Comparison of ENCODE assay signal across 12 cellular contexts in genomic region chr6:122511193-122511924, GRCh38. TPM values are rescaled to one million over a fixed set of nuclear protein-coding genes. Genes with fewer than 3 reads are reported as not detected.
DNase-seq lines count a peak whose midpoint lies in the region; ATAC-seq and TF ChIP-seq lines count a peak whose summit lies in the region.
"Had no signal": no experiment of that assay in that cellular context is flagged by ENCODE, and none has a peak within 500 bp of the region (broad histone marks: within the 10 kb centered on the region; RNA-seq: fewer than 3 reads in every experiment).

No MANE protein-coding gene starts in this region.

- H3F3A ChIP-seq in GM23338 (replicated peaks; ENCODE audit: low read depth) (no peaks in the 10 kb centered on the region), PC-9 (ENCODE audit: insufficient read depth, low read depth) (no peaks in the 10 kb centered on the region)

- H3K27me3 ChIP-seq in BE2C (no peaks in the 10 kb centered on the region), GM23338 (ENCODE audit: insufficient read depth) (no peaks in the 10 kb centered on the region), PC-9 (ENCODE audit: insufficient read depth, low read depth) (no peaks in the 10 kb centered on the region)
- H3K27me3 ChIP-seq: BLaER1 had no signal

- H3K9me3 Mint-ChIP-seq in GM23338 (peaks cover 9% of the 10 kb centered on the region), neural crest cell (peaks cover 11% of the 10 kb centered on the region)

- BruUV-seq in PC-9 (replicated peaks; lab: Mats Ljungman, UMichigan) = no TSS peak

- H3K79me2 ChIP-seq in GM23338 (replicated peaks; ENCODE audit: insufficient read depth) (peaks cover 100% of the 10 kb centered on the region), PC-9 (ENCODE audit: low read depth) (no peaks in the 10 kb centered on the region)

- H3K9me2 ChIP-seq in GM23338 (ENCODE audit: insufficient read depth) (no peaks in the 10 kb centered on the region), PC-9 (ENCODE audit: insufficient read depth) (no peaks in the 10 kb centered on the region)

- DNase-seq in BE2C (peak; percentile 24), GM23338 (ENCODE audit: low spot score) (no peak), PC-9 (no peak), neural crest cell (ENCODE audit: low read depth, low spot score) (no peak), CD1c-positive myeloid dendritic cell (ENCODE audit: extremely low spot score) (no peak), GOT3 (lab: John Stamatoyannopoulos, UW) (no peak), NOMO-1 (lab: John Stamatoyannopoulos, UW; ENCODE audit: unreplicated experiment in 2 of 2) (no peak)
- DNase-seq: CD4-positive, CD25-positive, alpha-beta regulatory T cell; DMS53; H7 had no signal

- H3K27me3 Mint-ChIP-seq in GM23338 (ENCODE audit: insufficient read depth, low read depth, poor library complexity) (no peaks in the 10 kb centered on the region), neural crest cell (ENCODE audit: low read depth) (no peaks in the 10 kb centered on the region)

- H3K36me3 ChIP-seq in BE2C (no peaks in the 10 kb centered on the region), GM23338 (ENCODE audit: insufficient read depth) (peaks cover 22% of the 10 kb centered on the region), PC-9 (ENCODE audit: low read depth) (no peaks in the 10 kb centered on the region)
- H3K36me3 ChIP-seq: BLaER1 had no signal

- no peak overlapping the region for H3K27ac ChIP-seq in GM23338 (ENCODE audit: low read depth)
- no peak overlapping the region for H3K27ac ChIP-seq in PC-9
- H3K27ac ChIP-seq: A549, BLaER1 had no signal

- H3K27ac Mint-ChIP-seq in GM23338 (peak overlapping the region; percentile 49; the same call in 1 of the 2 replicates), neural crest cell (ENCODE audit: unreplicated experiment) (peak overlapping the region; percentile 71)
- H3K27ac Mint-ChIP-seq: CD4-positive, CD25-positive, alpha-beta regulatory T cell had no signal

- TF ChIP-seq CTCF in BE2C (IDR thresholded peaks at IDR 0.05; ENCODE audit: low read depth, low read length) (no peak), GM23338 (conservative IDR thresholded peaks at IDR 0.05; ENCODE audit: low read depth in 2 of 2) (no peak), PC-9 (conservative IDR thresholded peaks at IDR 0.05) (no peak), neural crest cell (conservative IDR thresholded peaks at IDR 0.05) (no peak)

- intact Hi-C loops in PC-9 (cut with micrococcal nuclease; ENCODE audit: unreplicated experiment) = no loop called here

- no peak overlapping the region for H2AFZ ChIP-seq in GM23338
- H2AFZ ChIP-seq in PC-9 = peak overlapping the region; percentile 39

- H3K4me1 Mint-ChIP-seq in GM23338 (peaks cover 2% of the 10 kb centered on the region; the same call in 2 of the 3 replicates), neural crest cell (no peaks in the 10 kb centered on the region)

- H3K4me2 ChIP-seq in GM23338 = no peak overlapping the region
- H3K4me2 ChIP-seq in PC-9 = no peak overlapping the region
- H3K4me2 ChIP-seq: A549, BLaER1 had no signal

- no peak overlapping the region for H3K4me3 Mint-ChIP-seq in GM23338
- H3K4me3 Mint-ChIP-seq in neural crest cell = no peak overlapping the region
- H3K4me3 Mint-ChIP-seq: CD4-positive, CD25-positive, alpha-beta regulatory T cell had no signal

- H3K9me3 ChIP-seq in BE2C (no peaks in the 10 kb centered on the region), PC-9 (ENCODE audit: insufficient read depth, low read depth) (peaks cover 6% of the 10 kb centered on the region)
- H3K9me3 ChIP-seq: A549 had no signal

- H3K36me3 Mint-ChIP-seq in GM23338 (ENCODE audit: low read depth) (peaks cover 84% of the 10 kb centered on the region), neural crest cell (ENCODE audit: low read depth) (peaks cover 55% of the 10 kb centered on the region)

- peak overlapping the region; percentile 15 for H3K4me3 ChIP-seq in BE2C (ENCODE audit: low read depth, low read length)
- no peak overlapping the region for H3K4me3 ChIP-seq in GM23338
- H3K4me3 ChIP-seq in PC-9 = no peak overlapping the region
- H3K4me3 ChIP-seq: A549, BLaER1 had no signal

- POLR2A ChIA-PET in PC-9 (lab: Charles Lee; ENCODE audit: unreplicated experiment) = no interaction called here

- ATAC-seq in GM23338 = no peak
- ATAC-seq: A549 had no signal

- peaks cover 28% of the 10 kb centered on the region for H4K20me1 ChIP-seq in GM23338 (replicated peaks; ENCODE audit: insufficient read depth)
- H4K20me1 ChIP-seq in PC-9 (ENCODE audit: insufficient read depth) = no peaks in the 10 kb centered on the region
- H4K20me1 ChIP-seq: BLaER1 had no signal

- H3K4me1 ChIP-seq in BE2C = no peaks in the 10 kb centered on the region
- no peaks in the 10 kb centered on the region for H3K4me1 ChIP-seq in GM23338 (ENCODE audit: insufficient read depth)
- H3K4me1 ChIP-seq in PC-9 (replicated peaks; ENCODE audit: insufficient read depth) = no peaks in the 10 kb centered on the region
- H3K4me1 ChIP-seq: A549 had no signal

- CTCF ChIA-PET in PC-9 (lab: Charles Lee) = no interaction called here

TF ChIP-seq in GM23338, 12 proteins besides CTCF, POLR2A, EP300 and RAD21:
- TF ChIP-seq ZNF331 (CRISPR knock-in tag; IDR thresholded peaks at IDR 0.05; ENCODE audit: low read depth) = no peak
- TF ChIP-seq POLR2AphosphoS5 (IDR thresholded peaks at IDR 0.05; ENCODE audit: low read depth) = no peak

RNA-seq across cellular contexts. Expression of gene SERINC1, which starts 39.8 kb away (rescaled TPM):
- 106 TPM for polyA plus RNA-seq in BE2C (2012; ENCODE audit: insufficient read depth, insufficient read length, low read depth)
- 41.8 and 43.0 TPM in 2 replicates for total RNA-seq in GM23338 (2014; rRNA removed; shearing (Covaris generic))
- polyA plus RNA-seq in GM23338 (2016; fragmentation: Nextera tagmentation; extraction: Ambion mirVana) = 15.4 and 17.6 TPM in 2 replicates
- total RNA-seq in PC-9 (2021) (48.1 and 57.6 TPM in 2 replicates), neural crest cell (47.9 and 51.3 TPM in 2 replicates)
